ENCODE assay signal across 1 cellular context in genomic region chr15:75367913-75368688, GRCh38.
TF ChIP-seq lines count a peak whose summit lies in the region.

MAN2C1 (minus strand) TSS chr15:75368607; CDS start chr15:75368583, 24 bp downstream.

TF ChIP-seq in K562, 482 proteins besides CTCF, POLR2A, EP300 and RAD21 (continued from another document and continues in another):
- TF ChIP-seq E2F6 (IDR thresholded peaks at IDR 0.05; ENCODE audit: borderline replicate concordance in 1 of 2, extremely low read depth in 1 of 2, insufficient read depth in 1 of 2, insufficient read length in 1 of 2, low read depth in 1 of 2, low read length in 1 of 2, poor library complexity in 1 of 2, severe bottlenecking in 1 of 2) (peak; percentile 4 to 9), PRDM10 (IDR thresholded peaks at IDR 0.05; ENCODE audit: partially characterized antibody) (peak; percentile 78), COPS2 (conservative IDR thresholded peaks at IDR 0.05) (no peak), NFRKB (IDR thresholded peaks at IDR 0.05; ENCODE audit: low read depth) (peak; percentile 94), ZNF79 (CRISPR knock-in tag; IDR thresholded peaks at IDR 0.05; ENCODE audit: low read depth) (no peak), MTA3 (IDR thresholded peaks at IDR 0.05; ENCODE audit: borderline replicate concordance) (peak; percentile 57; the same call in 1 of the 2 replicates), CBFA2T2 (conservative IDR thresholded peaks at IDR 0.05) (no peak; the same call in 1 of the 2 replicates), TBL1XR1 (IDR thresholded peaks at IDR 0.05; ENCODE audit: low read length in 2 of 2) (peak in 1 of 2 experiments; percentile 39; a peak in 1 of 4 replicates), KAT8 (IDR thresholded peaks at IDR 0.05; ENCODE audit: low read depth) (no peak), ZNF584 (CRISPR knock-in tag; IDR thresholded peaks at IDR 0.05; ENCODE audit: low read depth) (no peak), EZH2 (IDR thresholded peaks at IDR 0.05; ENCODE audit: borderline replicate concordance, low read depth, low read length) (no peak), SUPT5H (IDR thresholded peaks at IDR 0.05) (peak; percentile 97), TAF7 (tag; IDR thresholded peaks at IDR 0.05) (peak; percentile 88), BRD9 (IDR thresholded peaks at IDR 0.05; ENCODE audit: low read depth, partially characterized antibody) (no peak), HBP1 (CRISPR knock-in tag; IDR thresholded peaks at IDR 0.05) (no peak; the same call in 1 of the 2 replicates), HDAC1 (IDR thresholded peaks at IDR 0.05) (peak in 1 of 2 experiments; percentile 84; a peak in 2 of 4 replicates), SREBF1 (IDR thresholded peaks at IDR 0.05; ENCODE audit: borderline replicate concordance, low read depth, low read length) (no peak), RFX7 (CRISPR knock-in tag; IDR thresholded peaks at IDR 0.05) (no peak), HDAC2 (IDR thresholded peaks at IDR 0.05) (peak; percentile 41; the same call in 1 of the 2 replicates), KDM5B (IDR thresholded peaks at IDR 0.05; ENCODE audit: insufficient replicate concordance, low read depth, low read length) (peak; percentile 93), CEBPZ (IDR thresholded peaks at IDR 0.05; ENCODE audit: borderline replicate concordance, low read depth, low read length) (no peak), RFX5 (IDR thresholded peaks at IDR 0.05; ENCODE audit: low read depth, low read length) (no peak), KLF13 (tag; IDR thresholded peaks at IDR 0.05; ENCODE audit: borderline replicate concordance, low read depth) (peak; percentile 50; the same call in 1 of the 2 replicates), HMG20A (CRISPR knock-in tag; conservative IDR thresholded peaks at IDR 0.05) (no peak), NEUROD1 (IDR thresholded peaks at IDR 0.05; ENCODE audit: borderline replicate concordance, low read depth, low read length, partially characterized antibody) (peak; percentile 86), ZKSCAN8 (CRISPR knock-in tag; IDR thresholded peaks at IDR 0.05) (no peak), ZNF263 (CRISPR knock-in tag; IDR thresholded peaks at IDR 0.05; ENCODE audit: borderline replicate concordance) (peak; percentile 40; the same call in 1 of the 2 replicates), ZNF41 (CRISPR knock-in tag; conservative IDR thresholded peaks at IDR 0.05) (0 out of 2 replicates have a peak, but pooled peaks have one; percentile 44), SMARCA4 (IDR thresholded peaks at IDR 0.05) (no peak), ZNF75A (CRISPR knock-in tag; IDR thresholded peaks at IDR 0.05) (no peak), FOSL1 (tag; conservative IDR thresholded peaks at IDR 0.05) (peak; percentile 68), ZNF668 (CRISPR knock-in tag; IDR thresholded peaks at IDR 0.05) (no peak), SIN3A (IDR thresholded peaks at IDR 0.05; ENCODE audit: borderline replicate concordance in 2 of 2, control insufficient read depth in 1 of 2, low read depth in 2 of 2, low read length in 2 of 2) (peak; percentile 67 to 91; a peak in 3 of 4 replicates), MYBL2 (IDR thresholded peaks at IDR 0.05; ENCODE audit: low read depth) (no peak), MYBL2 (CRISPR knock-in tag; IDR thresholded peaks at IDR 0.05; ENCODE audit: borderline replicate concordance) (no peak), PRMT5 (CRISPR knock-in tag; IDR thresholded peaks at IDR 0.05) (no peak), STAG1 (CRISPR knock-in tag; IDR thresholded peaks at IDR 0.05; ENCODE audit: borderline replicate concordance) (peak; percentile 54; the same call in 1 of the 2 replicates), POLR3A (IDR thresholded peaks at IDR 0.05; ENCODE audit: borderline replicate concordance, extremely low read depth, insufficient read depth, insufficient read length) (no peak), OTX1 (CRISPR knock-in tag; IDR thresholded peaks at IDR 0.05) (peak; percentile 39; the same call in 1 of the 2 replicates), FOS (IDR thresholded peaks at IDR 0.05; ENCODE audit: extremely low read depth, insufficient read length) (no peak), HDAC6 (IDR thresholded peaks at IDR 0.05; ENCODE audit: low read depth, low read length) (no peak), ZNF3 (CRISPR knock-in tag; IDR thresholded peaks at IDR 0.05) (no peak), NFIC (IDR thresholded peaks at IDR 0.05) (peak; percentile 61), MEIS2 (IDR thresholded peaks at IDR 0.05; ENCODE audit: partially characterized antibody) (peak; percentile 43), ZNF717 (CRISPR knock-in tag; IDR thresholded peaks at IDR 0.05) (no peak), ZKSCAN3 (CRISPR knock-in tag; IDR thresholded peaks at IDR 0.05) (no peak), ZNF24 (IDR thresholded peaks at IDR 0.05) (peak; percentile 49; the same call in 1 of the 2 replicates), MXD1 (CRISPR knock-in tag; IDR thresholded peaks at IDR 0.05; ENCODE audit: borderline replicate concordance, poor library complexity, severe bottlenecking) (no peak), TCF7L2 (IDR thresholded peaks at IDR 0.05; ENCODE audit: low read depth, low read length) (no peak), HCFC1 (IDR thresholded peaks at IDR 0.05; ENCODE audit: low read depth, low read length) (peak; percentile 87), ZNF133 (CRISPR knock-in tag; IDR thresholded peaks at IDR 0.05) (no peak), ELF2 (CRISPR knock-in tag; IDR thresholded peaks at IDR 0.05) (peak; percentile 87), NUFIP1 (IDR thresholded peaks at IDR 0.05; ENCODE audit: partially characterized antibody) (no peak)
- TF ChIP-seq, protein P1, sequence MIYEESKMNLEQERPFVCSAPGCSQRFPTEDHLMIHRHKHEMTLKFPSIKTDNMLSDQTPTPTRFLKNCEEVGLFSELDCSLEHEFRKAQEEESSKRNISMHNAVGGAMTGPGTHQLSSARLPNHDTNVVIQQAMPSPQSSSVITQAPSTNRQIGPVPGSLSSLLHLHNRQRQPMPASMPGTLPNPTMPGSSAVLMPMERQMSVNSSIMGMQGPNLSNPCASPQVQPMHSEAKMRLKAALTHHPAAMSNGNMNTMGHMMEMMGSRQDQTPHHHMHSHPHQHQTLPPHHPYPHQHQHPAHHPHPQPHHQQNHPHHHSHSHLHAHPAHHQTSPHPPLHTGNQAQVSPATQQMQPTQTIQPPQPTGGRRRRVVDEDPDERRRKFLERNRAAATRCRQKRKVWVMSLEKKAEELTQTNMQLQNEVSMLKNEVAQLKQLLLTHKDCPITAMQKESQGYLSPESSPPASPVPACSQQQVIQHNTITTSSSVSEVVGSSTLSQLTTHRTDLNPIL (CRISPR knock-in tag; IDR thresholded peaks at IDR 0.05), result no peak
- TF ChIP-seq, protein P2, sequence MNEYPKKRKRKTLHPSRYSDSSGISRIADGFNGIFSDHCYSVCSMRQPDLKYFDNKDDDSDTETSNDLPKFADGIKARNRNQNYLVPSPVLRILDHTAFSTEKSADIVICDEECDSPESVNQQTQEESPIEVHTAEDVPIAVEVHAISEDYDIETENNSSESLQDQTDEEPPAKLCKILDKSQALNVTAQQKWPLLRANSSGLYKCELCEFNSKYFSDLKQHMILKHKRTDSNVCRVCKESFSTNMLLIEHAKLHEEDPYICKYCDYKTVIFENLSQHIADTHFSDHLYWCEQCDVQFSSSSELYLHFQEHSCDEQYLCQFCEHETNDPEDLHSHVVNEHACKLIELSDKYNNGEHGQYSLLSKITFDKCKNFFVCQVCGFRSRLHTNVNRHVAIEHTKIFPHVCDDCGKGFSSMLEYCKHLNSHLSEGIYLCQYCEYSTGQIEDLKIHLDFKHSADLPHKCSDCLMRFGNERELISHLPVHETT (CRISPR knock-in tag; conservative IDR thresholded peaks at IDR 0.05 in 1 of 2, IDR thresholded peaks at IDR 0.05 in 1 of 2), result peak in 1 of 2 experiments; percentile 92; a peak in 2 of 4 replicates
- TF ChIP-seq, protein P3, sequence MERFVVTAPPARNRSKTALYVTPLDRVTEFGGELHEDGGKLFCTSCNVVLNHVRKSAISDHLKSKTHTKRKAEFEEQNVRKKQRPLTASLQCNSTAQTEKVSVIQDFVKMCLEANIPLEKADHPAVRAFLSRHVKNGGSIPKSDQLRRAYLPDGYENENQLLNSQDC (CRISPR knock-in tag; IDR thresholded peaks at IDR 0.05), result no peak
- TF ChIP-seq, protein P4, sequence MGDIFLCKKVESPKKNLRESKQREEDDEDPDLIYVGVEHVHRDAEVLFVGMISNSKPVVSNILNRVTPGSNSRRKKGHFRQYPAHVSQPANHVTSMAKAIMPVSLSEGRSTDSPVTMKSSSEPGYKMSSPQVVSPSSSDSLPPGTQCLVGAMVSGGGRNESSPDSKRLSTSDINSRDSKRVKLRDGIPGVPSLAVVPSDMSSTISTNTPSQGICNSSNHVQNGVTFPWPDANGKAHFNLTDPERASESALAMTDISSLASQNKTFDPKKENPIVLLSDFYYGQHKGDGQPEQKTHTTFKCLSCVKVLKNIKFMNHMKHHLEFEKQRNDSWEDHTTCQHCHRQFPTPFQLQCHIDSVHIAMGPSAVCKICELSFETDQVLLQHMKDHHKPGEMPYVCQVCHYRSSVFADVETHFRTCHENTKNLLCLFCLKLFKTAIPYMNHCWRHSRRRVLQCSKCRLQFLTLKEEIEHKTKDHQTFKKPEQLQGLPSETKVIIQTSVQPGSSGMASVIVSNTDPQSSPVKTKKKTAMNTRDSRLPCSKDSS (IDR thresholded peaks at IDR 0.05; ENCODE audit: low read depth, partially characterized antibody), result no peak
- TF ChIP-seq, protein P5, sequence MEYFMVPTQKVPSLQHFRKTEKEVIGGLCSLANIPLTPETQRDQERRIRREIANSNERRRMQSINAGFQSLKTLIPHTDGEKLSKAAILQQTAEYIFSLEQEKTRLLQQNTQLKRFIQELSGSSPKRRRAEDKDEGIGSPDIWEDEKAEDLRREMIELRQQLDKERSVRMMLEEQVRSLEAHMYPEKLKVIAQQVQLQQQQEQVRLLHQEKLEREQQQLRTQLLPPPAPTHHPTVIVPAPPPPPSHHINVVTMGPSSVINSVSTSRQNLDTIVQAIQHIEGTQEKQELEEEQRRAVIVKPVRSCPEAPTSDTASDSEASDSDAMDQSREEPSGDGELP (CRISPR knock-in tag; IDR thresholded peaks at IDR 0.05; ENCODE audit: borderline replicate concordance), result peak; percentile 92
